In genomic region chr10:33099748-33100147, GRCh38 we compare ENCODE assay signal across 1 cellular context.
TF ChIP-seq lines count a peak whose summit lies in the region.

No MANE protein-coding gene starts in this region.

TF ChIP-seq in IMR-90, 13 proteins besides CTCF, POLR2A, EP300 and RAD21:
- TF ChIP-seq FOS (IDR thresholded peaks at IDR 0.05; ENCODE audit: low read depth, low read length) (no peak), USF2 (IDR thresholded peaks at IDR 0.05; ENCODE audit: low read depth, low read length) (no peak), CEBPB (IDR thresholded peaks at IDR 0.05; ENCODE audit: low read depth, low read length) (no peak), ELK1 (IDR thresholded peaks at IDR 0.05; ENCODE audit: borderline replicate concordance, low read depth, low read length) (no peak), CHD1 (IDR thresholded peaks at IDR 0.05; ENCODE audit: low read depth, low read length) (no peak), MXI1 (IDR thresholded peaks at IDR 0.05; ENCODE audit: borderline replicate concordance, low read depth, low read length) (no peak), SMC3 (IDR thresholded peaks at IDR 0.05; ENCODE audit: low read depth, low read length) (no peak), RFX5 (IDR thresholded peaks at IDR 0.05; ENCODE audit: low read depth, low read length) (no peak), MAZ (IDR thresholded peaks at IDR 0.05; ENCODE audit: borderline replicate concordance, low read depth, low read length) (no peak), BHLHE40 (IDR thresholded peaks at IDR 0.05; ENCODE audit: low read depth, low read length) (no peak), MAFK (IDR thresholded peaks at IDR 0.05; ENCODE audit: low read depth, low read length) (no peak), RCOR1 (IDR thresholded peaks at IDR 0.05; ENCODE audit: insufficient replicate concordance, low read length) (no peak)
TF ChIP-seq in IMR-90: peak in this region for 0.
